In the genomic region with DNA sequence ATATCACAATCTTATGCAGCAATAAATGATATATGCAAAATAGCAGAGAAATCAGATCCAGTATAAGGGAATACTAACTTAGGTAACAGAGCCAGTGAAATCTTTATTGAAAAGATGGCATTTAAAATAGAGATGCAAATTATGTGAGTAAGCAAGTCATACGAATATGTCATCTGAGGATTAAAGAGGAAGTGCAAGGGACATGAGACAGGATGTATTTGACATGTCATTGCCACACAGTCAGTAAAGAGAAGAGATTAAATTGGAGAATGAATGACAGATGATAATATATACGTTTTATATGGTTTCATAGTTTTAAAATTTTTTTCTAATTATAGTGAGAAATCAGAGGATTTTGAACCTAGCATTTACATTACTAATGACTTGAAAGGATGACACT, we compare ENCODE assay signal across 18 cellular contexts.
"Had no signal": no experiment of that assay in that cellular context is flagged by ENCODE, and none has a peak within 500 bp of the region (broad histone marks: within the 10 kb centered on the region; RNA-seq: fewer than 3 reads in every experiment).

No MANE protein-coding gene starts in this region.

- H3K27ac ChIP-seq: gastrocnemius medialis, left lung, sigmoid colon, VCaP had no signal

- H3K36me3 Mint-ChIP-seq: mesothelial cell of epicardium; stimulated activated memory B cell treated with anti-CD40 and anti-IgM and Interleukin-4, amounts not matched to agents 10 μg/mL and 1 μg/mL and 100 μg/mL, for 72 hours had no signal

- H3K4me3 Mint-ChIP-seq: mesothelial cell of epicardium; nephron; stimulated activated memory B cell treated with anti-CD40 and anti-IgM and Interleukin-4, amounts not matched to agents 10 μg/mL and 1 μg/mL and 100 μg/mL, for 72 hours had no signal

- ATAC-seq: activated naive CD4-positive, alpha-beta T cell treated with anti-CD3 and anti-CD28 coated beads, Interleukin-2, amount 50 U/mL, for 72 hours; esophagus mucosa; gastrocnemius medialis; left lung; stimulated activated memory B cell treated with anti-CD40 and anti-IgM and Interleukin-4, amounts not matched to agents 10 μg/mL and 1 μg/mL and 100 μg/mL, for 72 hours had no signal

- DNase-seq: activated CD4-positive, alpha-beta T cell treated with anti-CD3 and anti-CD28 coated beads, Interleukin-2, amount 50 U/mL, for 4 hours; activated CD4-positive, CD25-positive, alpha-beta regulatory T cell treated with anti-CD3 and anti-CD28 coated beads, Interleukin-2, amount 50 U/mL, for 72 hours; activated gamma-delta T cell; effector CD4-positive, alpha-beta T cell; gastrocnemius medialis; head of caudate nucleus; left lung; occipital lobe; posterior cingulate gyrus; sigmoid colon; stimulated activated CD4-positive, alpha-beta T cell treated with anti-CD3 and anti-CD28 coated beads, Interleukin-4, amount 100 ng/mL, for 4 hours had no signal

- H3K27me3 ChIP-seq: gastrocnemius medialis, left lung, sigmoid colon had no signal

- H3K9me3 ChIP-seq: gastrocnemius medialis, sigmoid colon had no signal

- H3K27ac Mint-ChIP-seq: activated naive CD4-positive, alpha-beta T cell treated with anti-CD3 and anti-CD28 coated beads, Interleukin-2, amount 50 U/mL, for 72 hours; mesothelial cell of epicardium; nephron; stimulated activated memory B cell treated with anti-CD40 and anti-IgM and Interleukin-4, amounts not matched to agents 10 μg/mL and 1 μg/mL and 100 μg/mL, for 72 hours had no signal

- H3K4me1 Mint-ChIP-seq: mesothelial cell of epicardium; nephron; stimulated activated memory B cell treated with anti-CD40 and anti-IgM and Interleukin-4, amounts not matched to agents 10 μg/mL and 1 μg/mL and 100 μg/mL, for 72 hours had no signal

- H3K4me1 ChIP-seq: gastrocnemius medialis, left lung, sigmoid colon had no signal

- FAIRE-seq: keratinocyte had no signal

- H3K27me3 Mint-ChIP-seq: stimulated activated memory B cell treated with anti-CD40 and anti-IgM and Interleukin-4, amounts not matched to agents 10 μg/mL and 1 μg/mL and 100 μg/mL, for 72 hours had no signal
